Comparison of ENCODE assay signal across 26 cellular contexts in the genomic region with DNA sequence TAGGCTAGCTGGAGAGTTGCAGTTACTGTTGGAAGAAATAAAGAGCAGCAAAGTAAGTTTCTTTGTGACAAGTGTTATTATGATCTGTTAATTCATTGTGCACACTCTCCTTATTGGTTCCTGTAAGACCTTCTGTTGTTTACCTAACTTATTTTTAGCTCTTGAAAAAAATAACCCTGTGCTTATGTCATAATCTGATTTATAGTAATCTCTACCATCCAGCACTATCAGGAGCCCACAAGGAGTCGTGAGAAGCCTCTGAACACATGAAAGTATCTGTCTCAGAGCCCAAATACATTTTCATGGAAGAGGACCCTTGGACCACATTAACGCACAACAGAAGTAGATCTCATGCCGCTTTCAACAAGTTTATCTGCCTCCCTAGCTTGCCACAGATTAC.
"Had no signal": no experiment of that assay in that cellular context is flagged by ENCODE, and none has a peak within 500 bp of the region (broad histone marks: within the 10 kb centered on the region; RNA-seq: fewer than 3 reads in every experiment).

No MANE protein-coding gene starts in this region.

- H3K9ac ChIP-seq: KMS-11 had no signal

- H3K4me3 Mint-ChIP-seq: activated CD4-positive, alpha-beta memory T cell treated with anti-CD3 and anti-CD28 coated beads for 36 hours; activated CD4-positive, alpha-beta T cell treated with anti-CD3 and anti-CD28 coated beads, Interleukin-2, amount 10 ng/mL, durations not matched to agents 24 days and 14 days; activated naive CD4-positive, alpha-beta T cell treated with anti-CD3 and anti-CD28 coated beads for 36 hours; activated naive CD8-positive, alpha-beta T cell; activated T-cell treated with anti-CD3 and anti-CD28 coated beads, Interleukin-2, amount 50 U/mL, for 4 hours; WTC11 had no signal

- H3K27me3 Mint-ChIP-seq: activated CD4-positive, alpha-beta memory T cell treated with anti-CD3 and anti-CD28 coated beads for 36 hours; activated CD4-positive, alpha-beta T cell treated with anti-CD3 and anti-CD28 coated beads, Interleukin-2, amount 10 ng/mL, durations not matched to agents 24 days and 14 days; activated naive CD8-positive, alpha-beta T cell had no signal

- H3K4me1 Mint-ChIP-seq: WTC11 had no signal

- H3K27ac Mint-ChIP-seq: activated CD4-positive, alpha-beta memory T cell treated with anti-CD3 and anti-CD28 coated beads for 36 hours; activated CD4-positive, alpha-beta T cell treated with anti-CD3 and anti-CD28 coated beads, Interleukin-2, amount 10 ng/mL, durations not matched to agents 24 days and 14 days; activated naive CD4-positive, alpha-beta T cell treated with anti-CD3 and anti-CD28 coated beads for 36 hours; activated naive CD8-positive, alpha-beta T cell; WTC11 had no signal

- H3K36me3 ChIP-seq: cardiac muscle cell had no signal

- DNase-seq: activated CD4-positive, alpha-beta memory T cell treated with anti-CD3 and anti-CD28 coated beads for 36 hours; activated CD4-positive, alpha-beta T cell treated with anti-CD3 and anti-CD28 coated beads, Interleukin-2, amount 10 ng/mL, durations not matched to agents 24 days and 14 days; activated CD4-positive, CD25-positive, alpha-beta regulatory T cell treated with anti-CD3 and anti-CD28 coated beads, Interleukin-2, amount 50 U/mL, for 72 hours; activated CD8-positive, alpha-beta memory T cell treated with anti-CD3 and anti-CD28 coated beads for 24 hours; activated effector memory CD4-positive, alpha-beta T cell treated with anti-CD3 and anti-CD28 coated beads, Interleukin-2, amount 50 U/mL, for 16 hours; activated naive CD4-positive, alpha-beta T cell treated with anti-CD3 and anti-CD28 coated beads for 36 hours; activated T-cell treated with anti-CD3 and anti-CD28 coated beads, Interleukin-2, amount 50 U/mL, for 4 hours; brain microvascular endothelial cell; NCI-H1092; NCI-H1417; NCI-H1930; NCI-H2171 treated with DMSO at 0.1 percent for 48 hours; NCI-H226; NCI-H526; NCI-H774; NK-92 treated with Interleukin-12 subunit alpha and Interleukin-12 subunit beta, amount 100 ng/mL, for 24 hours; OCI-M1; RPMI8226; SW 1271 had no signal

- H3K9me3 Mint-ChIP-seq: activated CD4-positive, alpha-beta T cell treated with anti-CD3 and anti-CD28 coated beads, Interleukin-2, amount 10 ng/mL, durations not matched to agents 24 days and 14 days; WTC11 had no signal

- H3K27me3 ChIP-seq: brain microvascular endothelial cell, cardiac muscle cell had no signal

- H3K27ac ChIP-seq: brain microvascular endothelial cell, cardiac muscle cell, KMS-11, SK-N-MC had no signal

- ATAC-seq: activated T-cell treated with anti-CD3 and anti-CD28 coated beads, Interleukin-2, amount 50 U/mL, for 4 hours; Panc1; Right ventricle myocardium inferior; WTC11 had no signal

- H3K4me3 ChIP-seq: cardiac muscle cell, SK-N-MC had no signal
